ENCODE assay signal across 8 cellular contexts in genomic region chr17:7041607-7042506, GRCh38. TPM values are rescaled to one million over a fixed set of nuclear protein-coding genes. Genes with fewer than 3 reads are reported as not detected.
DNase-seq lines count a peak whose midpoint lies in the region; ATAC-seq and TF ChIP-seq lines count a peak whose summit lies in the region.

No MANE protein-coding gene starts in this region.

- H3K9me3 ChIP-seq in suprapubic skin = no peaks in the 10 kb centered on the region

- peak; percentile 67 for DNase-seq in activated T-cell treated with anti-CD3 and anti-CD28 coated beads, Interleukin-2, amount 50 U/mL, for 24 hours
- DNase-seq in activated T-cell treated with anti-CD3 and anti-CD28 coated beads, Interleukin-2, amount 50 U/mL, for 1 hour = no peak
- DNase-seq in activated naive CD8-positive, alpha-beta T cell treated with anti-CD3 and anti-CD28 coated beads for 36 hours = peak; percentile 67
- DNase-seq in immature natural killer cell (peak; percentile 48 to 54 (median 54)), suprapubic skin (ENCODE audit: low spot score in 2 of 2) (no peak), DMS 273 (lab: John Stamatoyannopoulos, UW; ENCODE audit: unreplicated experiment) (no peak)

- peak overlapping the region; percentile 70 for H3K4me3 Mint-ChIP-seq in activated T-cell treated with anti-CD3 and anti-CD28 coated beads, Interleukin-2, amount 50 U/mL, for 24 hours
- peak overlapping the region; percentile 79 for H3K4me3 Mint-ChIP-seq in activated naive CD8-positive, alpha-beta T cell treated with anti-CD3 and anti-CD28 coated beads for 36 hours
- peak overlapping the region; percentile 81 to 90 (median 87) for H3K4me3 Mint-ChIP-seq in immature natural killer cell

- TF ChIP-seq CTCF in suprapubic skin (IDR thresholded peaks at IDR 0.05) = no peak

- no peak for TF ChIP-seq POLR2A in suprapubic skin (IDR thresholded peaks at IDR 0.05)

- H3K27me3 Mint-ChIP-seq in activated T-cell treated with anti-CD3 and anti-CD28 coated beads, Interleukin-2, amount 50 U/mL, for 24 hours = peaks cover 4% of the 10 kb centered on the region
- H3K27me3 Mint-ChIP-seq in activated naive CD8-positive, alpha-beta T cell treated with anti-CD3 and anti-CD28 coated beads for 36 hours = no peaks in the 10 kb centered on the region
- peaks cover 2 to 4% (median 3%) of the 10 kb centered on the region in 3 donors for H3K27me3 Mint-ChIP-seq in immature natural killer cell (ENCODE audit: low read depth in 3 of 3)

- ATAC-seq in HG03097 (IDR thresholded peaks at IDR 0.05; ENCODE audit: low FRiP score, unreplicated experiment) (no peak), GM21390 (IDR thresholded peaks at IDR 0.05; ENCODE audit: unreplicated experiment) (no peak)

- no peaks in the 10 kb centered on the region for H3K9me3 Mint-ChIP-seq in activated T-cell treated with anti-CD3 and anti-CD28 coated beads, Interleukin-2, amount 50 U/mL, for 24 hours
- H3K9me3 Mint-ChIP-seq in activated naive CD8-positive, alpha-beta T cell treated with anti-CD3 and anti-CD28 coated beads for 36 hours = no peaks in the 10 kb centered on the region
- H3K9me3 Mint-ChIP-seq in immature natural killer cell = no peaks in the 10 kb centered on the region

- peaks cover 42% of the 10 kb centered on the region for H3K4me1 ChIP-seq in suprapubic skin

- peak overlapping the region; percentile 50 for H3K4me3 ChIP-seq in suprapubic skin

- no peaks in the 10 kb centered on the region for H3K36me3 Mint-ChIP-seq in activated T-cell treated with anti-CD3 and anti-CD28 coated beads, Interleukin-2, amount 50 U/mL, for 24 hours (ENCODE audit: low read depth)
- no peaks in the 10 kb centered on the region for H3K36me3 Mint-ChIP-seq in activated naive CD8-positive, alpha-beta T cell treated with anti-CD3 and anti-CD28 coated beads for 36 hours
- no peaks in the 10 kb centered on the region for H3K36me3 Mint-ChIP-seq in immature natural killer cell

- peak overlapping the region; percentile 60 for H3K27ac ChIP-seq in suprapubic skin

- no peak for TF ChIP-seq EP300 in suprapubic skin (IDR thresholded peaks at IDR 0.05)

- H3K27me3 ChIP-seq in suprapubic skin = peaks cover 8% of the 10 kb centered on the region

- 52% methylated on average over 24 of the region's 44 CpGs for WGBS in suprapubic skin

- H3K27ac Mint-ChIP-seq in activated T-cell treated with anti-CD3 and anti-CD28 coated beads, Interleukin-2, amount 50 U/mL, for 24 hours = peak overlapping the region; percentile 76
- H3K27ac Mint-ChIP-seq in activated naive CD8-positive, alpha-beta T cell treated with anti-CD3 and anti-CD28 coated beads for 36 hours = peak overlapping the region; percentile 84
- H3K27ac Mint-ChIP-seq in immature natural killer cell = peak overlapping the region; percentile 78 to 93 (median 88)

- H3K36me3 ChIP-seq in suprapubic skin = no peaks in the 10 kb centered on the region

- peaks cover 50% of the 10 kb centered on the region for H3K4me1 Mint-ChIP-seq in activated T-cell treated with anti-CD3 and anti-CD28 coated beads, Interleukin-2, amount 50 U/mL, for 24 hours (ENCODE audit: low read depth)
- peaks cover 25% of the 10 kb centered on the region for H3K4me1 Mint-ChIP-seq in activated naive CD8-positive, alpha-beta T cell treated with anti-CD3 and anti-CD28 coated beads for 36 hours
- peaks cover 32 to 52% of the 10 kb centered on the region in 2 donors for H3K4me1 Mint-ChIP-seq in immature natural killer cell

RNA-seq across cellular contexts. Expression of gene SLC16A11, which starts 2.0 kb away (rescaled TPM):
- total RNA-seq in activated naive CD8-positive, alpha-beta T cell treated with anti-CD3 and anti-CD28 coated beads for 36 hours = 1 to 10 TPM; 1.5 to 1.8 TPM
- polyA plus RNA-seq in immature natural killer cell = 1 to 10 TPM; 1.2 to 3.9 (median 3.1) TPM
- total RNA-seq in suprapubic skin = 10 to 100 TPM in 1 of 4 donors, 1 to 10 TPM in 2, under 1 TPM in 1; 0.26 to 10.8 (median 5.5) TPM

RNA-seq across cellular contexts. Expression of gene SLC16A13, which starts 6.0 kb away (rescaled TPM):
- 1 to 10 TPM; 5.2 to 6.2 TPM for total RNA-seq in activated naive CD8-positive, alpha-beta T cell treated with anti-CD3 and anti-CD28 coated beads for 36 hours
- 1 to 10 TPM in 2 of 3 donors, under 1 TPM in 1; 0.49 to 2.6 (median 2.1) TPM for polyA plus RNA-seq in immature natural killer cell
- total RNA-seq in suprapubic skin = 1 to 10 TPM; 1.5 to 4.9 (median 3.7) TPM

RNA-seq across cellular contexts. Expression of gene BCL6B, which starts 19.0 kb away (rescaled TPM):
- 1 to 10 TPM in 1 of 2 experiments, under 1 TPM in 1; 0.85 to 1.0 TPM for total RNA-seq in activated naive CD8-positive, alpha-beta T cell treated with anti-CD3 and anti-CD28 coated beads for 36 hours
- polyA plus RNA-seq in immature natural killer cell = under 1 TPM in 1 of 3 donors, not detected in 2; 0.10 TPM
- 1 to 10 TPM; 1.6 to 3.1 (median 1.8) TPM for total RNA-seq in suprapubic skin

RNA-seq across cellular contexts. Expression of gene RNASEK, which starts 29.4 kb away (rescaled TPM):
- 10 to 100 TPM; 90.6 to 98.6 TPM for total RNA-seq in activated naive CD8-positive, alpha-beta T cell treated with anti-CD3 and anti-CD28 coated beads for 36 hours
- polyA plus RNA-seq in immature natural killer cell = 100 to 1,000 TPM; 449 to 922 (median 670) TPM
- 100 to 1,000 TPM in 3 of 4 donors, 10 to 100 TPM in 1; 82.2 to 235 (median 219) TPM for total RNA-seq in suprapubic skin

RNA-seq across cellular contexts. Expression of gene CLEC10A, which starts 38.2 kb away (rescaled TPM):
- not detected for total RNA-seq in activated naive CD8-positive, alpha-beta T cell treated with anti-CD3 and anti-CD28 coated beads for 36 hours
- 10 to 100 TPM in 2 of 3 donors, under 1 TPM in 1; 0.72 to 13.5 (median 11.7) TPM for polyA plus RNA-seq in immature natural killer cell
- 1 to 10 TPM; 1.6 to 3.3 (median 1.7) TPM for total RNA-seq in suprapubic skin

Comparison
In these comparisons a context has a peak if more than half of its experiments do, and no peak if none do; other contexts are left out.
1. DNase-seq: peak in activated T-cell treated with anti-CD3 and anti-CD28 coated beads, Interleukin-2, amount 50 U/mL, for 24 hours (single experiment), activated naive CD8-positive, alpha-beta T cell treated with anti-CD3 and anti-CD28 coated beads for 36 hours (single experiment) and immature natural killer cell (3 of 3); none in activated T-cell treated with anti-CD3 and anti-CD28 coated beads, Interleukin-2, amount 50 U/mL, for 1 hour (single experiment), suprapubic skin (0 of 2) and DMS 273 (single experiment).
2. Peak in every context shown above with its lines, with median percentiles within 50 percentile points of each other: H3K27ac Mint-ChIP-seq and H3K4me3 Mint-ChIP-seq.